Comparison of ENCODE assay signal across 8 cellular contexts in the genomic region with DNA sequence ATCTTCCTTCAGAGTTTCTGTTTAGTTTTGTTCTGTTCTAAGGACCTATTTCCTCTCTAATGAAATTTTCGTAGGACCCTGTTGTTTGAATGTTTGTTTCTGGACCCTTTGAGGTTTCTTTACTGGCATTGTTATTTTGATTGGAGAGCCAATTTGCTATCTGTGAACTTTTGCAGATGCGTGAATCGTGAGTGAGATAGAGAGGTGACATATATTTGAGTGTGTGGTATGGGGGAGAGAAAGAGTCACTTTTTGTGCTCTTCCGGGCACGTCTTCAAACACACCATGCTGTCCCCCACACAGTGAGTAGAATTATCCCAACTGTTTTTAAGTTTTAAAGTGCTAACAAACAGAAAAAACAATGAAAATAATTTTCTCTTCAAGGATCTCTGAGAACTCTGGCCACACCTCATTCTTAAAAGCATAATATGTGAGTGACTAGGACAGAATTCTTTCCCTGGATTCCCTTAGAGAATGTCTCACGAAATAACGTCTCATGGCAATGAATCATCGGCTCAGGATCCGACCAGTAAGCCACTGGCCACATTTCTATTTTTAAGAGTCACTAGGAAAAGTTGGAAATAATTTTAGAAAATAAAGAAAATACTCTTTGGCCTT.
A peak's percentile ranks its signal among the peaks of the same experiment; 100 is the strongest.
DNase-seq lines count a peak whose midpoint lies in the region; ATAC-seq and TF ChIP-seq lines count a peak whose summit lies in the region.

No MANE protein-coding gene starts in this region.

- 19 to 31% (median 24%) methylated on average over 9 of the region's 9 CpGs for WGBS in stomach, 5 donors

- peak overlapping the region; percentile 71 to 95 (median 93) for H3K27ac Mint-ChIP-seq in CD4-positive, alpha-beta memory T cell

- ATAC-seq in HG02678 (IDR thresholded peaks at IDR 0.05; ENCODE audit: unreplicated experiment) (no peak), GM18870 (IDR thresholded peaks at IDR 0.05; ENCODE audit: unreplicated experiment) (no peak), GM19324 (IDR thresholded peaks at IDR 0.05; ENCODE audit: low FRiP score, unreplicated experiment) (no peak)

- POLR2A ChIA-PET in CD4-positive, alpha-beta memory T cell (lab: Charles Lee; ENCODE audit: partially characterized antibody) = interaction anchor here (1.3 to 1.8 kb wide), 6 partner anchors 11 to 80 kb away, joined by 3 to 9 read pairs (median 6); no protein-coding TSS in a partner anchor

- no peaks in the 10 kb centered on the region for H3K36me3 Mint-ChIP-seq in CD4-positive, alpha-beta memory T cell

- no peak for TF ChIP-seq EP300 in stomach (IDR thresholded peaks at IDR 0.05)

- H3K9me3 Mint-ChIP-seq in CD4-positive, alpha-beta memory T cell = no peaks in the 10 kb centered on the region

- H3K27me3 Mint-ChIP-seq in CD4-positive, alpha-beta memory T cell = no peaks in the 10 kb centered on the region

- H3K4me1 Mint-ChIP-seq in CD4-positive, alpha-beta memory T cell = peaks cover 26 to 63% (median 45%) of the 10 kb centered on the region in 4 donors

- no peaks in the 10 kb centered on the region for H3K27me3 ChIP-seq in CD4-positive, alpha-beta memory T cell (ENCODE audit: insufficient read depth, low read length)
- no peaks in the 10 kb centered on the region for H3K27me3 ChIP-seq in stomach

- H3K4me3 ChIP-seq in CD4-positive, alpha-beta memory T cell (ENCODE audit: low read length in 2 of 2) = peak overlapping the region; percentile 54 to 60
- H3K4me3 ChIP-seq in stomach = peak overlapping the region in 2 of 4 donors; percentile 16 to 19

- H3K4me3 Mint-ChIP-seq in CD4-positive, alpha-beta memory T cell = peak overlapping the region; percentile 80 to 97 (median 89)

- no peaks in the 10 kb centered on the region for H3K36me3 ChIP-seq in CD4-positive, alpha-beta memory T cell (ENCODE audit: insufficient read depth, low read length)
- H3K36me3 ChIP-seq in stomach = no peaks in the 10 kb centered on the region

- intact Hi-C loops in CD4-positive, alpha-beta memory T cell (cut with micrococcal nuclease) = loop anchor here (2.0 to 5.0 kb wide), 2 partner anchors 14 to 77 kb away; no protein-coding TSS in a partner anchor
- intact Hi-C loops in stomach (cut with DNase I; ENCODE audit: low total_unique reads) = no loop called here

- peak overlapping the region; percentile 51 for H3K27ac ChIP-seq in CD4-positive, alpha-beta memory T cell (ENCODE audit: low read depth, low read length)
- H3K27ac ChIP-seq in stomach = peak overlapping the region in 4 of 5 donors; percentile 56 to 86 (median 82)

- no peak for TF ChIP-seq CTCF in stomach (IDR thresholded peaks at IDR 0.05)

- no peak for TF ChIP-seq POLR2A in stomach (IDR thresholded peaks at IDR 0.05)

- peaks cover 45% of the 10 kb centered on the region for H3K4me1 ChIP-seq in CD4-positive, alpha-beta memory T cell (ENCODE audit: insufficient read depth, low read length)
- H3K4me1 ChIP-seq in stomach = peaks cover 13 to 50% (median 27%) of the 10 kb centered on the region in 4 donors

- CTCF ChIA-PET in CD4-positive, alpha-beta memory T cell (lab: Charles Lee; ENCODE audit: partially characterized antibody) = interaction anchor here (1.4 to 2.1 kb wide), 2 partner anchors 14 to 250 kb away, joined by 3 to 5 read pairs; no protein-coding TSS in a partner anchor

- H3K9me3 ChIP-seq in CD4-positive, alpha-beta memory T cell (ENCODE audit: control insufficient read depth in 1 of 2, low read length in 2 of 2) = no peaks in the 10 kb centered on the region
- no peaks in the 10 kb centered on the region for H3K9me3 ChIP-seq in stomach

- DNase-seq in CD4-positive, alpha-beta memory T cell = no peak
- DNase-seq in LHCN-M2 (ENCODE audit: low read depth) = peak; percentile 98
- DNase-seq in astrocyte of the hippocampus (ENCODE audit: low read depth, low spot score) = peak; percentile 95
- DNase-seq in kidney glomerular epithelial cell (lab: John Stamatoyannopoulos, UW) = peak; percentile 85
- no peak for DNase-seq in stomach

Comparison
In these comparisons a context has a peak if more than half of its experiments do, and no peak if none do; other contexts are left out.
1. DNase-seq: peak in LHCN-M2 (single experiment), astrocyte of the hippocampus (single experiment) and kidney glomerular epithelial cell (single experiment); none in CD4-positive, alpha-beta memory T cell (0 of 5) and stomach (single experiment).